In the genomic region with DNA sequence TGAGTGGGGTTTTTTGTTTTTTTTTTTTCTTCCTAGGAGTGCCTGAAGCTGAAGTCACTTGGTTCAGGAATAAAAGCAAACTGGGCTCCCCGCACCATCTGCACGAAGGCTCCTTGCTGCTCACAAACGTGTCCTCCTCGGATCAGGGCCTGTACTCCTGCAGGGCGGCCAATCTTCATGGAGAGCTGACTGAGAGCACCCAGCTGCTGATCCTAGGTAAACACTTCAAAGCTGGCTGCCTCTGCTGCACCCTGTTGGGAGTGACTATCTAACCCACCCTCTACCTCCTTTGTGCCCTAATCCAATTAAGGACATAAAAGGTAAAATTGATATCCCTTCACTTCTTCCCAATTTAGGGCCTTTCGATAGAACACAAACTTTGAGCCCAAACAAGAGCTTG, we compare ENCODE assay signal across 18 cellular contexts.
DNase-seq lines count a peak whose midpoint lies in the region; ATAC-seq and TF ChIP-seq lines count a peak whose summit lies in the region.
"Had no signal": no experiment of that assay in that cellular context is flagged by ENCODE, and none has a peak within 500 bp of the region (broad histone marks: within the 10 kb centered on the region; RNA-seq: fewer than 3 reads in every experiment).

No MANE protein-coding gene starts in this region.

- no peak overlapping the region for H3K9ac ChIP-seq in neuronal stem cell (ENCODE audit: low read depth, low read length, poor library complexity)

- no peaks in the 10 kb centered on the region for H3K27me3 ChIP-seq in neuronal stem cell (ENCODE audit: control insufficient read depth in 3 of 3, insufficient read depth in 3 of 3, low read depth in 1 of 3, low read length in 3 of 3)
- H3K27me3 ChIP-seq: cardiac muscle cell, left lung had no signal

- H2BK15ac ChIP-seq in neuronal stem cell (ENCODE audit: low read length), result no peak overlapping the region

- H3K36me3 Mint-ChIP-seq in activated naive CD4-positive, alpha-beta T cell treated with anti-CD3 and anti-CD28 coated beads, Interleukin-2, amount 10 ng/mL, durations not matched to agents 7 days and 5 days, result no peaks in the 10 kb centered on the region
- no peaks in the 10 kb centered on the region for H3K36me3 Mint-ChIP-seq in activated naive CD4-positive, alpha-beta T cell treated with anti-CD3 and anti-CD28 coated beads for 36 hours (ENCODE audit: low read depth)
- H3K36me3 Mint-ChIP-seq in nephron progenitor cell (ENCODE audit: low read depth), result no peaks in the 10 kb centered on the region
- H3K36me3 Mint-ChIP-seq: activated naive CD8-positive, alpha-beta T cell treated with anti-CD3 and anti-CD28 coated beads, Interleukin-2, amount 10 ng/mL, durations not matched to agents 7 days and 5 days had no signal

- H2AK5ac ChIP-seq in neuronal stem cell (ENCODE audit: low read depth, low read length), result no peak overlapping the region

- H2AFZ ChIP-seq in neuronal stem cell (ENCODE audit: low read length), result peak overlapping the region; percentile 52

- peaks cover 0 to 2% of the 10 kb centered on the region in 2 donors for H3K9me3 ChIP-seq in neuronal stem cell (replicated peaks in 1 of 2; ENCODE audit: control insufficient read depth in 2 of 2, insufficient read depth in 1 of 2, low read depth in 1 of 2, low read length in 2 of 2)
- H3K9me3 ChIP-seq: left lung had no signal

- no peaks in the 10 kb centered on the region for H3K79me1 ChIP-seq in neuronal stem cell (ENCODE audit: low read depth, low read length)

- no peak overlapping the region for H3K4me2 ChIP-seq in neuronal stem cell (ENCODE audit: insufficient read depth, low read length, poor library complexity, severe bottlenecking)

- intact Hi-C loops in activated naive CD4-positive, alpha-beta T cell treated with anti-CD3 and anti-CD28 coated beads for 36 hours (cut with micrococcal nuclease), result loop anchor here (10.0 kb wide), 1 partner anchor 349 kb away; no protein-coding TSS in a partner anchor

- H4K8ac ChIP-seq in neuronal stem cell (ENCODE audit: low read depth, low read length), result no peak overlapping the region

- no peaks in the 10 kb centered on the region for H3K36me3 ChIP-seq in neuronal stem cell (replicated peaks in 1 of 2; ENCODE audit: control insufficient read depth in 2 of 2, insufficient read depth in 2 of 2, low read length in 2 of 2)
- H3K36me3 ChIP-seq: cardiac muscle cell, left lung had no signal

- no peaks in the 10 kb centered on the region for H3K9me3 Mint-ChIP-seq in activated naive CD4-positive, alpha-beta T cell treated with anti-CD3 and anti-CD28 coated beads, Interleukin-2, amount 10 ng/mL, durations not matched to agents 7 days and 5 days
- no peaks in the 10 kb centered on the region for H3K9me3 Mint-ChIP-seq in activated naive CD4-positive, alpha-beta T cell treated with anti-CD3 and anti-CD28 coated beads for 36 hours
- no peaks in the 10 kb centered on the region for H3K9me3 Mint-ChIP-seq in nephron progenitor cell
- H3K9me3 Mint-ChIP-seq: activated naive CD8-positive, alpha-beta T cell treated with anti-CD3 and anti-CD28 coated beads, Interleukin-2, amount 10 ng/mL, durations not matched to agents 7 days and 5 days had no signal

- no peak overlapping the region for H4K91ac ChIP-seq in neuronal stem cell (ENCODE audit: low read depth, low read length, poor library complexity)

- no peak overlapping the region for H3K4me3 ChIP-seq in neuronal stem cell (ENCODE audit: low read length in 2 of 2)
- H3K4me3 ChIP-seq: cardiac muscle cell, left lung had no signal

- H3K4ac ChIP-seq in neuronal stem cell (ENCODE audit: low read length), result no peak overlapping the region

- H2BK12ac ChIP-seq in neuronal stem cell (ENCODE audit: low read length), result no peak overlapping the region

- WGBS in neuronal stem cell (ENCODE audit: extremely low coverage in 2 of 2, insufficient read length in 2 of 2, insufficient replicate concordance in 1 of 2), 2 donors, result no CpG with 5 or more reads among the region's 6 CpGs

- H3K27ac ChIP-seq in neuronal stem cell (replicated peaks; ENCODE audit: low read length), result no peak overlapping the region
- H3K27ac ChIP-seq: cardiac muscle cell, left lung had no signal

- no peak for ATAC-seq in HG03457 (IDR thresholded peaks at IDR 0.05; ENCODE audit: unreplicated experiment)
- ATAC-seq: activated CD4-positive, alpha-beta T cell treated with anti-CD3 and anti-CD28 coated beads for 36 hours; left lung had no signal

- no peak overlapping the region for H3K23ac ChIP-seq in neuronal stem cell (ENCODE audit: low read depth, low read length, poor library complexity)

- peak overlapping the region; percentile 6 for H3K27ac Mint-ChIP-seq in activated naive CD4-positive, alpha-beta T cell treated with anti-CD3 and anti-CD28 coated beads, Interleukin-2, amount 10 ng/mL, durations not matched to agents 7 days and 5 days
- no peak overlapping the region for H3K27ac Mint-ChIP-seq in activated naive CD4-positive, alpha-beta T cell treated with anti-CD3 and anti-CD28 coated beads for 36 hours
- H3K27ac Mint-ChIP-seq in nephron progenitor cell, result no peak overlapping the region

- DNase-seq in activated naive CD4-positive, alpha-beta T cell treated with anti-CD3 and anti-CD28 coated beads, Interleukin-2, amount 10 ng/mL, durations not matched to agents 7 days and 5 days, result no peak
- DNase-seq in activated naive CD4-positive, alpha-beta T cell treated with anti-CD3 and anti-CD28 coated beads for 36 hours, result no peak
- DNase-seq in NCI-H1105 (lab: John Stamatoyannopoulos, UW) (peak; percentile 26), NCI-H69 (lab: John Stamatoyannopoulos, UW) (peak; percentile 93), neuronal stem cell (ENCODE audit: low spot score) (no peak), iPS-NIHi7 (ENCODE audit: extremely low spot score) (no peak), nephron progenitor cell (no peak)
- DNase-seq: ACHN; activated CD4-positive, alpha-beta T cell treated with anti-CD3 and anti-CD28 coated beads for 36 hours; activated naive CD8-positive, alpha-beta T cell treated with anti-CD3 and anti-CD28 coated beads, Interleukin-2, amount 10 ng/mL, durations not matched to agents 7 days and 5 days; activated T-cell treated with anti-CD3 and anti-CD28 coated beads for 4 hours; effector memory CD4-positive, alpha-beta T cell; left lung; OCI-M1; posterior cingulate gyrus; T-helper 9 cell had no signal

- no peak overlapping the region for H2BK5ac ChIP-seq in neuronal stem cell (ENCODE audit: low read length)

- CTCF ChIA-PET in activated naive CD4-positive, alpha-beta T cell treated with anti-CD3 and anti-CD28 coated beads, Interleukin-2, amount 10 ng/mL, durations not matched to agents 7 days and 5 days (lab: Charles Lee), result interaction anchor here (0.8 kb wide), 1 partner anchor 382 kb away, joined by 3 read pairs; no protein-coding TSS in a partner anchor
- CTCF ChIA-PET in activated naive CD4-positive, alpha-beta T cell treated with anti-CD3 and anti-CD28 coated beads for 36 hours (lab: Charles Lee), result interaction anchor here (0.6 kb wide), 1 partner anchor 117 kb away, joined by 3 read pairs; no protein-coding TSS in a partner anchor

- no peak for TF ChIP-seq CTCF in nephron progenitor cell (IDR thresholded peaks at IDR 0.05)

- no peak overlapping the region for H3K4me3 Mint-ChIP-seq in activated naive CD4-positive, alpha-beta T cell treated with anti-CD3 and anti-CD28 coated beads, Interleukin-2, amount 10 ng/mL, durations not matched to agents 7 days and 5 days
- H3K4me3 Mint-ChIP-seq in activated naive CD4-positive, alpha-beta T cell treated with anti-CD3 and anti-CD28 coated beads for 36 hours, result no peak overlapping the region
- H3K4me3 Mint-ChIP-seq in nephron progenitor cell, result no peak overlapping the region
- H3K4me3 Mint-ChIP-seq: activated CD4-positive, alpha-beta T cell treated with anti-CD3 and anti-CD28 coated beads for 36 hours had no signal

- H3K27me3 Mint-ChIP-seq in activated naive CD4-positive, alpha-beta T cell treated with anti-CD3 and anti-CD28 coated beads, Interleukin-2, amount 10 ng/mL, durations not matched to agents 7 days and 5 days, result peaks cover 5% of the 10 kb centered on the region
- no peaks in the 10 kb centered on the region for H3K27me3 Mint-ChIP-seq in activated naive CD4-positive, alpha-beta T cell treated with anti-CD3 and anti-CD28 coated beads for 36 hours (ENCODE audit: low read depth)
- H3K27me3 Mint-ChIP-seq in nephron progenitor cell (ENCODE audit: low read depth, poor library complexity), result no peaks in the 10 kb centered on the region
- H3K27me3 Mint-ChIP-seq: activated CD4-positive, alpha-beta T cell treated with anti-CD3 and anti-CD28 coated beads for 36 hours; activated naive CD8-positive, alpha-beta T cell treated with anti-CD3 and anti-CD28 coated beads, Interleukin-2, amount 10 ng/mL, durations not matched to agents 7 days and 5 days had no signal

- H3K4me1 Mint-ChIP-seq in activated naive CD4-positive, alpha-beta T cell treated with anti-CD3 and anti-CD28 coated beads, Interleukin-2, amount 10 ng/mL, durations not matched to agents 7 days and 5 days, result peaks cover 21% of the 10 kb centered on the region
- peaks cover 16% of the 10 kb centered on the region for H3K4me1 Mint-ChIP-seq in activated naive CD4-positive, alpha-beta T cell treated with anti-CD3 and anti-CD28 coated beads for 36 hours (ENCODE audit: low read depth)
- H3K4me1 Mint-ChIP-seq in nephron progenitor cell, result peaks cover 45% of the 10 kb centered on the region

- H3K14ac ChIP-seq in neuronal stem cell (ENCODE audit: low read length), result no peak overlapping the region

- H3K4me1 ChIP-seq in neuronal stem cell (ENCODE audit: control insufficient read depth in 2 of 2, insufficient read depth in 1 of 2, low read depth in 1 of 2, low read length in 2 of 2), result peaks cover 0 to 6% of the 10 kb centered on the region in 2 donors

- H3K18ac ChIP-seq in neuronal stem cell (ENCODE audit: low read length), result no peak overlapping the region

- H2BK120ac ChIP-seq in neuronal stem cell (ENCODE audit: low read depth, low read length), result no peak overlapping the region

Comparison
In these comparisons a context has a peak if more than half of its experiments do, and no peak if none do; other contexts are left out.
1. DNase-seq: peak in NCI-H1105 (single experiment) and NCI-H69 (single experiment); none in activated naive CD4-positive, alpha-beta T cell treated with anti-CD3 and anti-CD28 coated beads, Interleukin-2, amount 10 ng/mL, durations not matched to agents 7 days and 5 days (single experiment), activated naive CD4-positive, alpha-beta T cell treated with anti-CD3 and anti-CD28 coated beads for 36 hours (single experiment), neuronal stem cell (single experiment), iPS-NIHi7 (single experiment) and nephron progenitor cell (single experiment).